7 cellular contexts compared by ENCODE assay signal in genomic region chr20:49805224-49805876, GRCh38. TPM values are rescaled to one million over a fixed set of nuclear protein-coding genes. Genes with fewer than 3 reads are reported as not detected.
DNase-seq lines count a peak whose midpoint lies in the region; ATAC-seq and TF ChIP-seq lines count a peak whose summit lies in the region.
"Not testable (repeated sequence)": the region's sequence is repeated elsewhere in the genome, so short reads cannot be mapped to it uniquely, and the experiment has no call there.

No MANE protein-coding gene starts in this region.

- not testable (repeated sequence) for H3K4me1 ChIP-seq in foreskin keratinocyte

- ATAC-seq in GM18868 (IDR thresholded peaks at IDR 0.05; ENCODE audit: unreplicated experiment) (peak; percentile 46), HG02610 (IDR thresholded peaks at IDR 0.05; ENCODE audit: unreplicated experiment) (peak; percentile 66), HG03565 (IDR thresholded peaks at IDR 0.05; ENCODE audit: unreplicated experiment) (peak; percentile 45), foreskin keratinocyte (peak; percentile 27)

- DNase-seq in activated CD4-positive, alpha-beta T cell treated with anti-CD3 and anti-CD28 coated beads for 24 hours (ENCODE audit: low read depth in 2 of 2), result peak; percentile 27 to 41
- DNase-seq in activated gamma-delta T cell treated with anti-CD3 and anti-CD28 coated beads, Interleukin-2, amount 50 U/mL, for 16 hours (ENCODE audit: low read depth), result peak; percentile 44
- not testable (repeated sequence) for DNase-seq in foreskin keratinocyte
- DNase-seq in stimulated activated CD4-positive, alpha-beta T cell treated with anti-CD3 and anti-CD28 coated beads, Interleukin-1b, Interleukin-23, amount 100 ng/mL, for 48 hours, result peak; percentile 85

- H3K27ac ChIP-seq in foreskin keratinocyte, result not testable (repeated sequence)

- not testable (repeated sequence) for TF ChIP-seq CTCF in foreskin keratinocyte (conservative IDR thresholded peaks at IDR 0.05)

- not testable (repeated sequence) for H3K27me3 ChIP-seq in foreskin keratinocyte

RNA-seq across cellular contexts. Expression of gene SLC9A8, which starts 7.3 kb away (rescaled TPM):
- total RNA-seq in foreskin keratinocyte, result 3.7 and 5.9 TPM in 2 replicates
- polyA plus RNA-seq in foreskin keratinocyte, result 1.7 and 2.3 TPM in 2 replicates
